In genomic region chr2:180691855-180692223, GRCh38 we compare ENCODE assay signal across 7 cellular contexts.
DNase-seq lines count a peak whose midpoint lies in the region; TF ChIP-seq lines count a peak whose summit lies in the region.
"Not testable (repeated sequence)": the region's sequence is repeated elsewhere in the genome, so short reads cannot be mapped to it uniquely, and the experiment has no call there.

No MANE protein-coding gene starts in this region.

- not testable (repeated sequence) for H3K36me3 Mint-ChIP-seq in nephron progenitor cell (ENCODE audit: low read depth)

- not testable (repeated sequence) for H3K9me3 Mint-ChIP-seq in nephron progenitor cell

- peak overlapping the region; percentile 29 for H3K4me3 ChIP-seq in MG63
- peak overlapping the region; percentile 40 for H3K4me3 ChIP-seq in epithelial cell of proximal tubule (ENCODE audit: low read depth, low read length)
- H3K4me3 ChIP-seq in kidney epithelial cell (ENCODE audit: low read depth, low read length): peak overlapping the region; percentile 31
- H3K4me3 ChIP-seq in spleen: not testable (repeated sequence)

- not testable (repeated sequence) for TF ChIP-seq CTCF in C4-2B (conservative IDR thresholded peaks at IDR 0.05); VCaP (conservative IDR thresholded peaks at IDR 0.05); epithelial cell of proximal tubule (conservative IDR thresholded peaks at IDR 0.05; ENCODE audit: low read depth, low read length); kidney epithelial cell (IDR thresholded peaks at IDR 0.05; ENCODE audit: insufficient read depth, low read length, poor library complexity, severe bottlenecking); nephron progenitor cell (IDR thresholded peaks at IDR 0.05); spleen (IDR thresholded peaks at IDR 0.05 in 8 of 11, conservative IDR thresholded peaks at IDR 0.05 in 3 of 11)

- TF ChIP-seq POLR2A in spleen (IDR thresholded peaks at IDR 0.05): not testable (repeated sequence)

- not testable (repeated sequence) for H3K9me3 ChIP-seq in MG63, spleen

- H3K4me1 Mint-ChIP-seq in nephron progenitor cell: not testable (repeated sequence)

- DNase-seq in MG63; epithelial cell of proximal tubule (ENCODE audit: low read depth); kidney epithelial cell (ENCODE audit: low read depth); nephron progenitor cell: not testable (repeated sequence)
- peak; percentile 41 for DNase-seq in spleen

- H3K36me3 ChIP-seq in MG63; kidney epithelial cell (ENCODE audit: control insufficient read depth, insufficient read depth, low read length); spleen: not testable (repeated sequence)

- H3K4me1 ChIP-seq in spleen: not testable (repeated sequence)

- not testable (repeated sequence) for H3K27me3 Mint-ChIP-seq in nephron progenitor cell (ENCODE audit: low read depth, poor library complexity)

- not testable (repeated sequence) for H3K4me3 Mint-ChIP-seq in nephron progenitor cell

- intact Hi-C loops in spleen (cut with DNase I; ENCODE audit: low total_unique reads): not testable (repeated sequence)

- peak overlapping the region; percentile 30 for H3K27ac Mint-ChIP-seq in nephron progenitor cell

- H3K27ac ChIP-seq in C4-2B (peak overlapping the region; percentile 90), VCaP (peak overlapping the region; percentile 74)
- not testable (repeated sequence) for H3K27ac ChIP-seq in spleen

- 90 to 97% (median 93%) methylated on average over 13 to 15 of the region's 15 CpGs for WGBS in spleen, 5 donors

- H3K27me3 ChIP-seq in MG63; kidney epithelial cell (ENCODE audit: control insufficient read depth, insufficient read depth, low read length); spleen (replicated peaks in 1 of 7): not testable (repeated sequence)
